In genomic region chr16:2053211-2053610, GRCh38 we compare ENCODE assay signal across 35 cellular contexts. TPM values are rescaled to one million over a fixed set of nuclear protein-coding genes. Genes with fewer than 3 reads are reported as not detected.
"Had no signal": no experiment of that assay in that cellular context is flagged by ENCODE, and none has a peak within 500 bp of the region (broad histone marks: within the 10 kb centered on the region; RNA-seq: fewer than 3 reads in every experiment).

No MANE protein-coding gene starts in this region.

- H3K9me3 ChIP-seq: adrenal gland, ascending aorta, body of pancreas, breast epithelium had no signal

- ATAC-seq: activated naive CD4-positive, alpha-beta T cell treated with anti-CD3 and anti-CD28 coated beads, Interleukin-2, amount 50 U/mL, for 72 hours; activated naive CD8-positive, alpha-beta T cell treated with anti-CD3 and anti-CD28 coated beads, Interleukin-2, amount 50 U/mL, for 24 hours; activated T-cell treated with anti-CD3 and anti-CD28 coated beads, Interleukin-2, amount 50 U/mL, for 4 hours; activated T-cell treated with anti-CD3 and anti-CD28 coated beads, Interleukin-2, amount 50 U/mL, for 72 hours; activated T-helper 17 cell treated with anti-CD3 and anti-CD28 coated beads, Interleukin-2, amount 50 U/mL, for 72 hours; body of pancreas had no signal

- H3K4me3 ChIP-seq: adrenal gland, ascending aorta, body of pancreas, breast epithelium, cardiac muscle cell had no signal

- DNase-seq: activated effector memory CD4-positive, alpha-beta T cell treated with anti-CD3 and anti-CD28 coated beads, Interleukin-2, amount 50 U/mL, for 16 hours; activated effector memory CD4-positive, alpha-beta T cell treated with Interleukin-2 at 50 U/mL for 16 hours; activated gamma-delta T cell; activated gamma-delta T cell treated with Interleukin-2 at 50 U/mL for 16 hours; activated naive CD4-positive, alpha-beta T cell; activated naive CD4-positive, alpha-beta T cell treated with anti-CD3 and anti-CD28 coated beads for 36 hours; activated naive CD4-positive, alpha-beta T cell treated with anti-CD3 and anti-CD28 coated beads, Interleukin-2, amount 10 ng/mL, durations not matched to agents 7 days and 5 days; activated naive CD4-positive, alpha-beta T cell treated with anti-CD3 and anti-CD28 coated beads, Interleukin-2, amount 50 U/mL, for 16 hours; activated naive CD4-positive, alpha-beta T cell treated with Interleukin-2 at 50 U/mL for 16 hours; activated naive CD8-positive, alpha-beta T cell treated with anti-CD3 and anti-CD28 coated beads for 36 hours; activated naive CD8-positive, alpha-beta T cell treated with anti-CD3 and anti-CD28 coated beads, Interleukin-2, amount 10 ng/mL, durations not matched to agents 7 days and 5 days; activated naive CD8-positive, alpha-beta T cell treated with anti-CD3 and anti-CD28 coated beads, Interleukin-2, amount 50 U/mL, for 24 hours; activated T-cell treated with anti-CD3 and anti-CD28 coated beads, Interleukin-2, amount 50 U/mL, for 1 hour; activated T-cell treated with anti-CD3 and anti-CD28 coated beads, Interleukin-2, amount 50 U/mL, for 24 hours; activated T-cell treated with anti-CD3 and anti-CD28 coated beads, Interleukin-2, amount 50 U/mL, for 4 hours; activated T-cell treated with anti-CD3 and anti-CD28 coated beads, Interleukin-2, amount 50 U/mL, for 48 hours; activated T-cell treated with anti-CD3 and anti-CD28 coated beads, Interleukin-2, amount 50 U/mL, for 72 hours; adrenal gland; amniotic stem cell; amygdala; anterior cingulate cortex; aorta; body of pancreas; brain microvascular endothelial cell; caudate nucleus; central memory CD4-positive, alpha-beta T cell; cerebellar nuclear complex had no signal

- H3K27ac ChIP-seq: adrenal gland, ascending aorta, body of pancreas, brain microvascular endothelial cell, breast epithelium, cardiac muscle cell had no signal

- H3K27me3 ChIP-seq: adrenal gland, ascending aorta, body of pancreas, brain microvascular endothelial cell, breast epithelium, cardiac muscle cell had no signal

- H3K36me3 ChIP-seq: breast epithelium had no signal

RNA-seq across cellular contexts. Expression of gene NPW, which starts 33.6 kb away (rescaled TPM):
- total RNA-seq: ascending aorta, body of pancreas, breast epithelium, bronchial epithelial cell, cardiac septum, cerebellum had no signal
